14 cellular contexts compared by ENCODE assay signal in genomic region chr1:3067671-3068399, GRCh38. TPM values are rescaled to one million over a fixed set of nuclear protein-coding genes. Genes with fewer than 3 reads are reported as not detected.
DNase-seq lines count a peak whose midpoint lies in the region; ATAC-seq and TF ChIP-seq lines count a peak whose summit lies in the region.
"Had no signal": no experiment of that assay in that cellular context is flagged by ENCODE, and none has a peak within 500 bp of the region (broad histone marks: within the 10 kb centered on the region; RNA-seq: fewer than 3 reads in every experiment).

No MANE protein-coding gene starts in this region.

- H3K9me3 Mint-ChIP-seq in activated B cell treated with CpG ODN at 0.5 μM for 24 hours, result no peaks in the 10 kb centered on the region
- peaks cover 3% of the 10 kb centered on the region for H3K9me3 Mint-ChIP-seq in glutamatergic neuron (ENCODE audit: unreplicated experiment)
- H3K9me3 Mint-ChIP-seq in nephron progenitor cell, result no peaks in the 10 kb centered on the region
- H3K9me3 Mint-ChIP-seq: activated T-helper 1 cell treated with anti-CD3 and anti-CD28 coated beads, Interleukin-12 subunit alpha, Interleukin-12 subunit beta, Interleukin-2, Interleukin-4 antibody, amounts not matched to agents 30 ng/mL and 10 ng/mL and 1 ng/mL, durations not matched to agents 14 hours and 24 hours and 36 hours had no signal

- no peaks in the 10 kb centered on the region for H3K9me3 ChIP-seq in thyroid gland

- CTCF ChIA-PET in activated B cell treated with CpG ODN at 0.5 μM for 24 hours (lab: Charles Lee), result no interaction called here

- TF ChIP-seq CTCF in activated B cell treated with CpG ODN at 0.5 μM for 24 hours (IDR thresholded peaks at IDR 0.05) (no peak), glutamatergic neuron (IDR thresholded peaks at IDR 0.05; ENCODE audit: partially characterized antibody, unreplicated experiment) (no peak), nephron progenitor cell (IDR thresholded peaks at IDR 0.05) (no peak), thyroid gland (IDR thresholded peaks at IDR 0.05) (peak in 1 of 6 experiments; percentile 6)

- WGBS in thyroid gland, 2 donors, result 3 to 13% methylated on average over 3 to 30 of the region's 78 CpGs

- H3K27me3 ChIP-seq in thyroid gland, result no peaks in the 10 kb centered on the region

- intact Hi-C loops in activated B cell treated with CpG ODN at 0.5 μM for 24 hours (cut with micrococcal nuclease), result no loop called here
- intact Hi-C loops in thyroid gland (cut with DNase I), result loop anchor here (5.0 kb wide), 2 partner anchors 219 to 344 kb away; no protein-coding TSS in a partner anchor

- no peak for DNase-seq in activated B cell treated with CpG ODN at 0.5 μM for 24 hours
- DNase-seq in glutamatergic neuron, result peak; percentile 22
- peak; percentile 37 for DNase-seq in nephron progenitor cell
- DNase-seq in thyroid gland, result peak; percentile 34 to 42
- DNase-seq in NCI-H2171 treated with DMSO at 0.1 percent for 48 hours (lab: John Stamatoyannopoulos, UW), result no peak
- no peak for DNase-seq in cerebellar cortex (ENCODE audit: low spot score)
- no peak for DNase-seq in NCI-H1105 treated with DMSO at 0.1 percent for 48 hours (lab: John Stamatoyannopoulos, UW)
- DNase-seq: Calu3, IMR-90, NCI-H2081 treated with DMSO at 0.1 percent for 48 hours had no signal

- peaks cover 4% of the 10 kb centered on the region for H3K4me1 Mint-ChIP-seq in activated B cell treated with CpG ODN at 0.5 μM for 24 hours
- no peaks in the 10 kb centered on the region for H3K4me1 Mint-ChIP-seq in glutamatergic neuron (ENCODE audit: low read depth, unreplicated experiment)
- peaks cover 5% of the 10 kb centered on the region for H3K4me1 Mint-ChIP-seq in nephron progenitor cell

- H3K27ac ChIP-seq in thyroid gland, result peak overlapping the region; percentile 82 to 96 (median 91)

- H3K4me1 ChIP-seq in thyroid gland, result peaks cover 31 to 33% of the 10 kb centered on the region in 2 donors

- H3K27me3 Mint-ChIP-seq in activated B cell treated with CpG ODN at 0.5 μM for 24 hours (peaks cover 22% of the 10 kb centered on the region), glutamatergic neuron (ENCODE audit: unreplicated experiment) (peaks cover 8% of the 10 kb centered on the region), nephron progenitor cell (ENCODE audit: low read depth, poor library complexity) (peaks cover 88% of the 10 kb centered on the region)

- no peak for ATAC-seq in activated B cell treated with CpG ODN at 0.5 μM for 24 hours (ENCODE audit: low read depth)
- ATAC-seq in GM18861 (IDR thresholded peaks at IDR 0.05; ENCODE audit: unreplicated experiment), result no peak

- no peak for TF ChIP-seq POLR2A in thyroid gland (IDR thresholded peaks at IDR 0.05)

- H3K36me3 Mint-ChIP-seq in activated B cell treated with CpG ODN at 0.5 μM for 24 hours (ENCODE audit: low read depth) (no peaks in the 10 kb centered on the region), glutamatergic neuron (ENCODE audit: unreplicated experiment) (no peaks in the 10 kb centered on the region), nephron progenitor cell (ENCODE audit: low read depth) (no peaks in the 10 kb centered on the region)

- POLR2A ChIA-PET in activated B cell treated with CpG ODN at 0.5 μM for 24 hours (lab: Charles Lee), result no interaction called here

- H3K4me3 Mint-ChIP-seq in activated B cell treated with CpG ODN at 0.5 μM for 24 hours (peak overlapping the region; percentile 38), glutamatergic neuron (ENCODE audit: unreplicated experiment) (no peak overlapping the region), nephron progenitor cell (peak overlapping the region; percentile 60)
- H3K4me3 Mint-ChIP-seq: activated T-helper 1 cell treated with anti-CD3 and anti-CD28 coated beads, Interleukin-12 subunit alpha, Interleukin-12 subunit beta, Interleukin-2, Interleukin-4 antibody, amounts not matched to agents 30 ng/mL and 10 ng/mL and 1 ng/mL, durations not matched to agents 14 hours and 24 hours and 36 hours had no signal

- peak overlapping the region; percentile 33 to 62 (median 58) for H3K4me3 ChIP-seq in thyroid gland (replicated peaks in 1 of 3)

- H3K27ac Mint-ChIP-seq in activated B cell treated with CpG ODN at 0.5 μM for 24 hours, result no peak overlapping the region
- no peak overlapping the region for H3K27ac Mint-ChIP-seq in glutamatergic neuron (ENCODE audit: unreplicated experiment)
- H3K27ac Mint-ChIP-seq in nephron progenitor cell, result no peak overlapping the region
- H3K27ac Mint-ChIP-seq: activated T-helper 1 cell treated with anti-CD3 and anti-CD28 coated beads, Interleukin-12 subunit alpha, Interleukin-12 subunit beta, Interleukin-2, Interleukin-4 antibody, amounts not matched to agents 30 ng/mL and 10 ng/mL and 1 ng/mL, durations not matched to agents 14 hours and 24 hours and 36 hours had no signal

- no peaks in the 10 kb centered on the region for H3K36me3 ChIP-seq in thyroid gland

RNA-seq across cellular contexts. Expression of gene PRDM16, which starts 1.2 kb away (rescaled TPM):
- total RNA-seq in activated B cell treated with CpG ODN at 0.5 μM for 24 hours (not detected in 2 replicates), glutamatergic neuron (ENCODE audit: unreplicated experiment) (0.07 TPM), thyroid gland (10 to 100 TPM; 15.7 to 54.3 (median 27.6) TPM)
- total RNA-seq: activated T-helper 1 cell treated with anti-CD3 and anti-CD28 coated beads, Interleukin-12 subunit alpha, Interleukin-12 subunit beta, Interleukin-2, Interleukin-4 antibody, amounts not matched to agents 30 ng/mL and 10 ng/mL and 1 ng/mL, durations not matched to agents 14 hours and 24 hours and 36 hours; dermis microvascular lymphatic vessel endothelial cell; IMR-90 had no signal

RNA-seq across cellular contexts. Expression of gene ACTRT2, which starts 46.6 kb away (rescaled TPM):
- total RNA-seq in activated B cell treated with CpG ODN at 0.5 μM for 24 hours (not detected in 2 replicates), glutamatergic neuron (ENCODE audit: unreplicated experiment) (not detected), thyroid gland (under 1 TPM in 1 of 4 donors, not detected in 3; 0.67 TPM)
- total RNA-seq: activated T-helper 1 cell treated with anti-CD3 and anti-CD28 coated beads, Interleukin-12 subunit alpha, Interleukin-12 subunit beta, Interleukin-2, Interleukin-4 antibody, amounts not matched to agents 30 ng/mL and 10 ng/mL and 1 ng/mL, durations not matched to agents 14 hours and 24 hours and 36 hours; Calu3; dermis microvascular lymphatic vessel endothelial cell; IMR-90; omental fat pad had no signal

Comparison
In these comparisons a context has a peak if more than half of its experiments do, and no peak if none do; other contexts are left out.
1. DNase-seq: peak in glutamatergic neuron (single experiment), nephron progenitor cell (single experiment) and thyroid gland (2 of 2); none in activated B cell treated with CpG ODN at 0.5 μM for 24 hours (single experiment), NCI-H2171 treated with DMSO at 0.1 percent for 48 hours (single experiment), cerebellar cortex (single experiment) and NCI-H1105 treated with DMSO at 0.1 percent for 48 hours (single experiment).
2. RNA of gene PRDM16, which starts 1.2 kb away (total RNA-seq): 15.7 to 54.3 TPM in thyroid gland; 0.07 TPM in glutamatergic neuron (single experiment) and not detected in activated B cell treated with CpG ODN at 0.5 μM for 24 hours; every median in the first group is over 10 times any median in the second.